In the genomic region with DNA sequence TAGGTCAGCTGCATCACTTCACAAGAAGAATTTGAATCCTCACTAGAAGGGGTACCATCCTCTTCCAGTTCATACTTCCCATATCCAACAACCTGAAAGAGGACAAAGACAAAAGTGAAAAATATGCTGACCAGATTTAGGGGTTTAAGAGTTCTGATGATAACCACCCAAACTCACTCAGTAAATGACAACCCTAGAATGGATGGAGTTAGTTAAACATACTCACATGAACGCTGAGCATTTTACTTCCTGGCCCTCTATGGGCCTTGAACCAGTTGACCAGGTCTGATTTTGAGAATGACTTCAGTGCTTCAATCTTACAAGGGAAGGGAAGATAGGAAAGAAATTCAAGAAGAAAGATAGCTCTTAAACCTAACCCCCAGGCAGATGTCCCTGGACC, we compare ENCODE assay signal across 14 cellular contexts.
"Had no signal": no experiment of that assay in that cellular context is flagged by ENCODE, and none has a peak within 500 bp of the region (broad histone marks: within the 10 kb centered on the region; RNA-seq: fewer than 3 reads in every experiment).

No MANE protein-coding gene starts in this region.

- H3K9me3 ChIP-seq: breast epithelium, mucosa of descending colon, spleen, stomach had no signal

- H3K27me3 ChIP-seq: breast epithelium, spleen, stomach had no signal

- ATAC-seq: activated CD4-positive, alpha-beta T cell treated with anti-CD3 and anti-CD28 coated beads for 36 hours; activated CD8-positive, alpha-beta memory T cell treated with anti-CD3 and anti-CD28 coated beads, Interleukin-2, amount 10 ng/mL, durations not matched to agents 7 days and 5 days; effector memory CD8-positive, alpha-beta T cell; left ventricle myocardium superior; mucosa of descending colon; naive thymus-derived CD4-positive, alpha-beta T cell had no signal

- H3K27ac Mint-ChIP-seq: activated CD4-positive, alpha-beta T cell treated with anti-CD3 and anti-CD28 coated beads for 36 hours; activated CD8-positive, alpha-beta memory T cell treated with anti-CD3 and anti-CD28 coated beads, Interleukin-2, amount 10 ng/mL, durations not matched to agents 7 days and 5 days had no signal

- H3K9me3 Mint-ChIP-seq: effector memory CD8-positive, alpha-beta T cell; naive thymus-derived CD4-positive, alpha-beta T cell had no signal

- H3K4me1 ChIP-seq: breast epithelium had no signal

- H3K27ac ChIP-seq: breast epithelium, spleen, stomach had no signal

- DNase-seq: activated CD4-positive, alpha-beta T cell treated with anti-CD3 and anti-CD28 coated beads for 36 hours; activated CD4-positive, alpha-beta T cell treated with anti-CD3 and anti-CD28 coated beads, Interleukin-2, amount 50 U/mL, for 48 hours; activated CD8-positive, alpha-beta memory T cell treated with anti-CD3 and anti-CD28 coated beads, Interleukin-2, amount 10 ng/mL, durations not matched to agents 7 days and 5 days; activated gamma-delta T cell treated with Interleukin-2 at 50 U/mL for 16 hours; effector memory CD8-positive, alpha-beta T cell; left ventricle myocardium superior; mesenchymal stem cell; mucosa of descending colon; naive thymus-derived CD4-positive, alpha-beta T cell; spleen; stimulated activated CD8-positive, alpha-beta memory T cell treated with anti-CD3 and anti-CD28 coated beads, Interleukin-4, amount 100 ng/mL, for 48 hours; stomach; trophoblast cell had no signal

- H3K4me3 ChIP-seq: breast epithelium, mucosa of descending colon, spleen, stomach had no signal

- H3K27me3 Mint-ChIP-seq: activated CD4-positive, alpha-beta T cell treated with anti-CD3 and anti-CD28 coated beads for 36 hours; activated CD8-positive, alpha-beta memory T cell treated with anti-CD3 and anti-CD28 coated beads, Interleukin-2, amount 10 ng/mL, durations not matched to agents 7 days and 5 days; effector memory CD8-positive, alpha-beta T cell; naive thymus-derived CD4-positive, alpha-beta T cell had no signal

- H3K4me3 Mint-ChIP-seq: activated CD4-positive, alpha-beta T cell treated with anti-CD3 and anti-CD28 coated beads for 36 hours; activated CD8-positive, alpha-beta memory T cell treated with anti-CD3 and anti-CD28 coated beads, Interleukin-2, amount 10 ng/mL, durations not matched to agents 7 days and 5 days; effector memory CD8-positive, alpha-beta T cell; naive thymus-derived CD4-positive, alpha-beta T cell had no signal
